In the genomic region with DNA sequence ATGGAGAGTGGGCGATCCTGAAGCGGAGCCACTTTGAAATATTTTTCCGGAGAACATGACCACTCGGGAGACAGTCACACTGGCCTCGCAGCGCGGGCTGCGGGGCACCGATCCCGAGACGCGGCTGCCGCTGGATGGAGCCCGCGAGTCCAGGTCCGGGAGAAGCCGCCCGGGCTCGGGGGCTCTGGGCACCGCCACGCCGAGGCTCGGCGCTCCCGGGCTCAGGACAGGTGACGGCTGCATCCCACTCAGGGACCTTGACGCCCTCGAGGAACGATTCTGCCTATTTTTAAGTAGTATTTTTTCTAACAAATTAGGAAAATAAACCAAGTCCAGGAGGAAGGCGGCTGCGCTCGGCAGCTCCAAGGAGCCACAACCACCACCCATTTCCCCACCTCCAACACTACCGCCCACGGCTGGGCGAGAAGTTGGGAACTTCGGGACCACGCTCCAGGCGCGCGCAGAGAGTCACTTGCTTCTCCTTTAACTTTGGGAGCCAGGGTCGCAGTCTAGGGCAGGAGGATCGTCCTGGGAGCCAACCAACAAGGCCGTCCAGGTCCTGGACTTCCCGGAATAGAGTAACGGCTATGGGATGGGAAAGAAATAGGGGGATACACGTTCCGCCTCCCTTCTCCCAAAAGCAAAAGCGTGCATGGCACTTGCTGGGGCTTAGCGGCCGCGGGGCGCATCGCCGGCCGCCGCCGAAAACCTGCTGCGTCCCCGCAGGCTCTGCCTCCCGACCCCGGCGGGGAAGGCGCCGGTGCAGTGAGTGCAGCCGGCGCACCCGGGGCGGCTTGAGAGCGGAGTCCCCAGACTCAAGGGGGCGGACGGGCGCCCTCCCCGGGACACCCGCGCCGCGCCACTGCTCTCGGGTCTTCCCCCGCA, we compare ENCODE assay signal across 8 cellular contexts. TPM values are rescaled to one million over a fixed set of nuclear protein-coding genes. Genes with fewer than 3 reads are reported as not detected.
A peak's percentile ranks its signal among the peaks of the same experiment; 100 is the strongest.
DNase-seq lines count a peak whose midpoint lies in the region; ATAC-seq, FAIRE-seq and TF ChIP-seq lines count a peak whose summit lies in the region.

No MANE protein-coding gene starts in this region.

- TF ChIP-seq POLR2A in GM12892 (IDR thresholded peaks at IDR 0.05; ENCODE audit: low read depth, low read length): no peak

- H3K36me3 Mint-ChIP-seq in natural killer cell: no peaks in the 10 kb centered on the region

- FAIRE-seq in GM12892 (lab: Jason Lieb, UNC): no peak

- H3K27me3 Mint-ChIP-seq in natural killer cell (ENCODE audit: low read depth in 2 of 2): peaks cover 65 to 74% of the 10 kb centered on the region in 2 donors

- H3K4me3 Mint-ChIP-seq in natural killer cell: peak overlapping the region; percentile 80

- peak; percentile 90 for DNase-seq in 8988T
- DNase-seq in GM12892 (ENCODE audit: insufficient read length): peak; percentile 72
- DNase-seq in NCI-H774 (lab: John Stamatoyannopoulos, UW): peak; percentile 15
- peak; percentile 70 to 74 for DNase-seq in activated T-cell treated with anti-CD3 and anti-CD28 coated beads, Interleukin-2, amount 50 U/mL, for 48 hours
- DNase-seq in fibroblast of the aortic adventitia (ENCODE audit: low read depth): peak; percentile 26
- peak; percentile 28 for DNase-seq in natural killer cell
- DNase-seq in superior temporal gyrus (ENCODE audit: extremely low spot score): peak; percentile 63

- peaks cover 15 to 20% of the 10 kb centered on the region in 2 donors for H3K4me1 Mint-ChIP-seq in natural killer cell

- peak; percentile 66 for TF ChIP-seq CTCF in fibroblast of the aortic adventitia (IDR thresholded peaks at IDR 0.05; ENCODE audit: insufficient read depth, low read length)
- peak; percentile 25 for TF ChIP-seq CTCF in natural killer cell (IDR thresholded peaks at IDR 0.05)

- no peaks in the 10 kb centered on the region for H3K9me3 Mint-ChIP-seq in natural killer cell

- no peak overlapping the region for H3K27ac Mint-ChIP-seq in natural killer cell

- peak overlapping the region; percentile 55 for H3K4me3 ChIP-seq in fibroblast of the aortic adventitia (ENCODE audit: low read depth, low read length)

- ATAC-seq in natural killer cell (peak in 2 of 3 donors; percentile 55 to 67), HG02678 (IDR thresholded peaks at IDR 0.05; ENCODE audit: unreplicated experiment) (no peak)

- intact Hi-C loops in natural killer cell (cut with micrococcal nuclease): no loop called here

RNA-seq across cellular contexts. Expression of gene MEGF11, which starts 0.9 kb away (rescaled TPM):
- 1.8 TPM for polyA plus RNA-seq in GM12892 (2012; ENCODE audit: missing spikeins)
- total RNA-seq in fibroblast of the aortic adventitia (ENCODE audit: low replicate concordance) (0.36 TPM in 1 of 2 replicates, not detected in the other), natural killer cell (not detected)

RNA-seq across cellular contexts. Expression of gene DIS3L, which starts 40.7 kb away (rescaled TPM):
- 11.3 TPM for polyA plus RNA-seq in GM12892 (2012; ENCODE audit: missing spikeins)
- 25.6 and 41.8 TPM in 2 replicates for total RNA-seq in fibroblast of the aortic adventitia (ENCODE audit: low replicate concordance)
- 10 to 100 TPM; 21.9 to 30.6 (median 28.3) TPM for total RNA-seq in natural killer cell

Comparison
In these comparisons a context has a peak if more than half of its experiments do, and no peak if none do; other contexts are left out.
1. DNase-seq: peak in every context shown above with its lines; median percentile 90 in 8988T; 72 in GM12892; 72 in activated T-cell treated with anti-CD3 and anti-CD28 coated beads, Interleukin-2, amount 50 U/mL, for 48 hours; 63 in superior temporal gyrus; 28 in natural killer cell; 26 in fibroblast of the aortic adventitia; 15 in NCI-H774.